ENCODE assay signal across 24 cellular contexts in the genomic region with DNA sequence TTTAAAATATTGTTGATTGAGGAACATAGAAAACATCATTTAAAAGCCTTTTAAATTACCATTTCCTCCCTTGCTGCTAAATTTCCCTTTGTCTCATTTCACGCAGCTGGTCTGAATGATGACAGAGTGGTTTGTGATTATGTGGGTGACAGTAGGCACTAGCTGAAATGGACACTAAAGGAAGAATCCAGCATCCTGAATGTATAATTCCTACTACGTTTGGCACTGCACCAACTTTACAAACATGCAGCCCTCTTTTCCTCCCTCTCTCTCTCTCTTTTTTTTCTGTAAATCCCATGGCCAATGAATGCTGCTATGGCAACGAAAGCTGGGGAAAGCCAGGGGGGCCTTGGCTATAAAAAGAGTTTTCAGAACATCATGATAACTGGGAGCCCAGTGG.
DNase-seq lines count a peak whose midpoint lies in the region; ATAC-seq and TF ChIP-seq lines count a peak whose summit lies in the region.
"Had no signal": no experiment of that assay in that cellular context is flagged by ENCODE, and none has a peak within 500 bp of the region (broad histone marks: within the 10 kb centered on the region; RNA-seq: fewer than 3 reads in every experiment).

No MANE protein-coding gene starts in this region.

- H3K27me3 ChIP-seq in GM23338 (ENCODE audit: insufficient read depth) (no peaks in the 10 kb centered on the region), neural progenitor cell (no peaks in the 10 kb centered on the region)
- H3K27me3 ChIP-seq: MG63 had no signal

- H3F3A ChIP-seq in GM23338 (replicated peaks; ENCODE audit: low read depth) (no peaks in the 10 kb centered on the region), neural progenitor cell (ENCODE audit: low read depth) (no peaks in the 10 kb centered on the region)

- DNase-seq in GM23338 (ENCODE audit: low spot score) (no peak), NCI-H2029 treated with DMSO at 0.1 percent for 48 hours (lab: John Stamatoyannopoulos, UW) (peak; percentile 9), WTC11 (ENCODE audit: low spot score) (no peak), neural progenitor cell (ENCODE audit: low spot score) (no peak), T-cell (no peak), MV-4-11 (lab: John Stamatoyannopoulos, UW) (no peak)
- DNase-seq in natural killer cell treated with Interleukin-12 subunit alpha and Interleukin-12 subunit beta and Interleukin-15 and Interleukin-18, amount 100 ng/mL, for 72 hours (ENCODE audit: low spot score) = no peak
- DNase-seq: ACHN; activated CD4-positive, alpha-beta T cell treated with anti-CD3 and anti-CD28 coated beads for 36 hours; activated naive CD4-positive, alpha-beta T cell treated with anti-CD3 and anti-CD28 coated beads for 36 hours; activated T-cell treated with anti-CD3 and anti-CD28 coated beads, Interleukin-2, amount 50 U/mL, for 4 hours; C1 segment of cervical spinal cord; Calu3; central memory CD4-positive, alpha-beta T cell; dermis blood vessel endothelial cell; EL; H7; mesenchymal stem cell; MG63; NCI-H524; OCI-M1; posterior cingulate gyrus had no signal

- no peak overlapping the region for H3K4me3 Mint-ChIP-seq in GM23338
- no peak overlapping the region for H3K4me3 Mint-ChIP-seq in WTC11
- H3K4me3 Mint-ChIP-seq in neural progenitor cell = peak overlapping the region; percentile 74
- no peak overlapping the region for H3K4me3 Mint-ChIP-seq in natural killer cell treated with Interleukin-12 subunit alpha and Interleukin-12 subunit beta and Interleukin-15 and Interleukin-18, amount 100 ng/mL, for 72 hours
- H3K4me3 Mint-ChIP-seq in T-cell = no peak overlapping the region
- H3K4me3 Mint-ChIP-seq: activated CD4-positive, alpha-beta T cell treated with anti-CD3 and anti-CD28 coated beads for 36 hours; activated naive CD4-positive, alpha-beta T cell treated with anti-CD3 and anti-CD28 coated beads for 36 hours; activated T-cell treated with anti-CD3 and anti-CD28 coated beads, Interleukin-2, amount 50 U/mL, for 4 hours had no signal

- no peak overlapping the region for H3K4me2 ChIP-seq in GM23338
- no peak overlapping the region for H3K4me2 ChIP-seq in neural progenitor cell

- ATAC-seq in GM23338 = no peak
- no peak for ATAC-seq in WTC11
- no peak for ATAC-seq in natural killer cell treated with Interleukin-12 subunit alpha and Interleukin-12 subunit beta and Interleukin-15 and Interleukin-18, amount 100 ng/mL, for 72 hours
- no peak for ATAC-seq in T-cell (replicated peaks in 1 of 4)
- ATAC-seq in HG03039 (IDR thresholded peaks at IDR 0.05; ENCODE audit: unreplicated experiment) = no peak
- ATAC-seq: activated CD4-positive, alpha-beta T cell treated with anti-CD3 and anti-CD28 coated beads for 36 hours; activated T-cell treated with anti-CD3 and anti-CD28 coated beads, Interleukin-2, amount 50 U/mL, for 4 hours; Right ventricle myocardium inferior had no signal

- H3K36me3 Mint-ChIP-seq in GM23338 (ENCODE audit: low read depth) (no peaks in the 10 kb centered on the region), WTC11 (no peaks in the 10 kb centered on the region), neural progenitor cell (peaks cover 4% of the 10 kb centered on the region), T-cell (no peaks in the 10 kb centered on the region)
- no peaks in the 10 kb centered on the region for H3K36me3 Mint-ChIP-seq in natural killer cell treated with Interleukin-12 subunit alpha and Interleukin-12 subunit beta and Interleukin-15 and Interleukin-18, amount 100 ng/mL, for 72 hours

- TF ChIP-seq CTCF in GM23338 (conservative IDR thresholded peaks at IDR 0.05; ENCODE audit: low read depth in 2 of 2) (no peak), WTC11 (IDR thresholded peaks at IDR 0.05) (no peak), neural progenitor cell (IDR thresholded peaks at IDR 0.05) (no peak)

- H3K9ac ChIP-seq in neural progenitor cell = no peak overlapping the region

- H3K27ac Mint-ChIP-seq in GM23338 = peak overlapping the region; percentile 87
- 0 out of 2 replicates have a peak overlapping the region, but pooled peaks have one; percentile 31 for H3K27ac Mint-ChIP-seq in WTC11
- peak overlapping the region; percentile 98 for H3K27ac Mint-ChIP-seq in neural progenitor cell
- no peak overlapping the region for H3K27ac Mint-ChIP-seq in natural killer cell treated with Interleukin-12 subunit alpha and Interleukin-12 subunit beta and Interleukin-15 and Interleukin-18, amount 100 ng/mL, for 72 hours
- H3K27ac Mint-ChIP-seq in T-cell = no peak overlapping the region
- H3K27ac Mint-ChIP-seq: activated CD4-positive, alpha-beta T cell treated with anti-CD3 and anti-CD28 coated beads for 36 hours; activated naive CD4-positive, alpha-beta T cell treated with anti-CD3 and anti-CD28 coated beads for 36 hours had no signal

- H3K36me3 ChIP-seq in GM23338 (ENCODE audit: insufficient read depth) (no peaks in the 10 kb centered on the region), neural progenitor cell (no peaks in the 10 kb centered on the region)
- H3K36me3 ChIP-seq: MG63 had no signal

- H2AFZ ChIP-seq in GM23338 (no peak overlapping the region), neural progenitor cell (replicated peaks) (peak overlapping the region; percentile 45)

- peaks cover 2% of the 10 kb centered on the region for H3K27me3 Mint-ChIP-seq in GM23338 (ENCODE audit: insufficient read depth, low read depth, poor library complexity)
- no peaks in the 10 kb centered on the region for H3K27me3 Mint-ChIP-seq in WTC11 (ENCODE audit: low read depth)
- H3K27me3 Mint-ChIP-seq in neural progenitor cell (ENCODE audit: insufficient read depth, low read depth) = peaks cover 3% of the 10 kb centered on the region
- no peaks in the 10 kb centered on the region for H3K27me3 Mint-ChIP-seq in natural killer cell treated with Interleukin-12 subunit alpha and Interleukin-12 subunit beta and Interleukin-15 and Interleukin-18, amount 100 ng/mL, for 72 hours
- H3K27me3 Mint-ChIP-seq in T-cell = no peaks in the 10 kb centered on the region
- H3K27me3 Mint-ChIP-seq: activated CD4-positive, alpha-beta T cell treated with anti-CD3 and anti-CD28 coated beads for 36 hours had no signal

- CTCF ChIA-PET in WTC11 (lab: Charles Lee) (no interaction called here), T-cell (lab: Charles Lee) (no interaction called here)

- H3K79me2 ChIP-seq in GM23338 (replicated peaks; ENCODE audit: insufficient read depth) (no peaks in the 10 kb centered on the region), neural progenitor cell (ENCODE audit: low read depth) (no peaks in the 10 kb centered on the region)

- H3K9me3 ChIP-seq in neural progenitor cell (ENCODE audit: low read depth) = no peaks in the 10 kb centered on the region
- H3K9me3 ChIP-seq: MG63 had no signal

- no peaks in the 10 kb centered on the region for H3K9me2 ChIP-seq in GM23338 (ENCODE audit: insufficient read depth)

- H3K9me3 Mint-ChIP-seq in GM23338 (no peaks in the 10 kb centered on the region; the same call in 2 of the 3 replicates), WTC11 (peaks cover 7% of the 10 kb centered on the region), neural progenitor cell (peaks cover 15% of the 10 kb centered on the region), T-cell (peaks cover 3 to 11% (median 8%) of the 10 kb centered on the region in 3 donors)
- H3K9me3 Mint-ChIP-seq in natural killer cell treated with Interleukin-12 subunit alpha and Interleukin-12 subunit beta and Interleukin-15 and Interleukin-18, amount 100 ng/mL, for 72 hours = peaks cover 19% of the 10 kb centered on the region

- H3K4me1 Mint-ChIP-seq in GM23338 (peaks cover 22% of the 10 kb centered on the region), WTC11 (peaks cover 25% of the 10 kb centered on the region), neural progenitor cell (peaks cover 41% of the 10 kb centered on the region), T-cell (no peaks in the 10 kb centered on the region)
- no peaks in the 10 kb centered on the region for H3K4me1 Mint-ChIP-seq in natural killer cell treated with Interleukin-12 subunit alpha and Interleukin-12 subunit beta and Interleukin-15 and Interleukin-18, amount 100 ng/mL, for 72 hours (ENCODE audit: low read depth in 2 of 2)
- H3K4me1 Mint-ChIP-seq: activated CD4-positive, alpha-beta T cell treated with anti-CD3 and anti-CD28 coated beads for 36 hours had no signal

- H3K4me1 ChIP-seq in GM23338 (ENCODE audit: insufficient read depth) (peaks cover 15% of the 10 kb centered on the region; the same call in 1 of the 2 replicates), neural progenitor cell (peaks cover 9% of the 10 kb centered on the region)

- POLR2A ChIA-PET in WTC11 (lab: Charles Lee) (no interaction called here), T-cell (lab: Charles Lee) (no interaction called here)

- H4K20me1 ChIP-seq in GM23338 (replicated peaks; ENCODE audit: insufficient read depth) (no peaks in the 10 kb centered on the region), neural progenitor cell (ENCODE audit: low read depth) (no peaks in the 10 kb centered on the region)

- H3K4me3 ChIP-seq in GM23338 (no peak overlapping the region), neural progenitor cell (no peak overlapping the region)
- H3K4me3 ChIP-seq: MG63 had no signal

- H3K27ac ChIP-seq in GM23338 (ENCODE audit: low read depth) (no peak overlapping the region), neural progenitor cell (no peak overlapping the region)

TF ChIP-seq in GM23338, 12 proteins besides CTCF, POLR2A, EP300 and RAD21 (continues in another document):
- TF ChIP-seq JUNB (IDR thresholded peaks at IDR 0.05; ENCODE audit: unreplicated experiment) (no peak), EZH2 (IDR thresholded peaks at IDR 0.05; ENCODE audit: low read depth, unreplicated experiment) (no peak), ZNF331 (CRISPR knock-in tag; IDR thresholded peaks at IDR 0.05; ENCODE audit: low read depth) (no peak), NANOG (IDR thresholded peaks at IDR 0.05; ENCODE audit: borderline replicate concordance) (no peak)

TF ChIP-seq in WTC11, 78 proteins besides CTCF, POLR2A, EP300 and RAD21 (continues in another document):
- TF ChIP-seq IRF2 (CRISPR knock-in tag; IDR thresholded peaks at IDR 0.05; ENCODE audit: borderline replicate concordance, low read depth) (no peak), ZNF232 (CRISPR knock-in tag; IDR thresholded peaks at IDR 0.05) (no peak)

Comparison
In these comparisons a context has a peak if more than half of its experiments do, and no peak if none do; other contexts are left out.
1. H3K27ac Mint-ChIP-seq: peak in GM23338 (single experiment), WTC11 (single experiment) and neural progenitor cell (single experiment); none in natural killer cell treated with Interleukin-12 subunit alpha and Interleukin-12 subunit beta and Interleukin-15 and Interleukin-18, amount 100 ng/mL, for 72 hours (0 of 2) and T-cell (0 of 2).